In genomic region chr19:16376241-16376640, GRCh38 we compare ENCODE assay signal across 19 cellular contexts. TPM values are rescaled to one million over a fixed set of nuclear protein-coding genes. Genes with fewer than 3 reads are reported as not detected.
DNase-seq lines count a peak whose midpoint lies in the region; ATAC-seq and TF ChIP-seq lines count a peak whose summit lies in the region.
"Had no signal": no experiment of that assay in that cellular context is flagged by ENCODE, and none has a peak within 500 bp of the region (broad histone marks: within the 10 kb centered on the region; RNA-seq: fewer than 3 reads in every experiment).

No MANE protein-coding gene starts in this region.

- H3K27me3 Mint-ChIP-seq in T-helper 2 cell treated with Interferon-gamma antibody and Interleukin-4, amounts not matched to agents 5 μg/mL and 100 μg/mL, for 36 hours (ENCODE audit: low read depth), result no peaks in the 10 kb centered on the region

- no peak overlapping the region for H3K4me3 ChIP-seq in left ventricle myocardium inferior
- H3K4me3 ChIP-seq: esophagus muscularis mucosa, mucosa of descending colon, suprapubic skin, vagina had no signal

- H3K27me3 ChIP-seq in left ventricle myocardium inferior (ENCODE audit: low read depth), result no peaks in the 10 kb centered on the region
- H3K27me3 ChIP-seq: esophagus muscularis mucosa, suprapubic skin, vagina had no signal

- intact Hi-C loops in left ventricle myocardium inferior (cut with micrococcal nuclease) (no loop called here), posterior vena cava (cut with DNase I) (loop anchor here in 1 of 2 donors (5.0 kb wide), 1 partner anchor 34 kb away; no protein-coding TSS in a partner anchor)

- H3K27ac ChIP-seq in KOPT-K1 (ENCODE audit: low read depth, low read length, poor library complexity, severe bottlenecking) (peak overlapping the region; percentile 84), left ventricle myocardium inferior (replicated peaks) (peak overlapping the region; percentile 11)
- H3K27ac ChIP-seq: suprapubic skin, vagina had no signal

- no peak for TF ChIP-seq CTCF in left ventricle myocardium inferior (IDR thresholded peaks at IDR 0.05; ENCODE audit: borderline replicate concordance)

- H3K36me3 ChIP-seq in KOPT-K1 (ENCODE audit: insufficient read depth, low read length) (peaks cover 13% of the 10 kb centered on the region; the same call in 1 of the 2 replicates), left ventricle myocardium inferior (peaks cover 46% of the 10 kb centered on the region)

- no peak for ATAC-seq in GM21381 (IDR thresholded peaks at IDR 0.05; ENCODE audit: unreplicated experiment)
- ATAC-seq in GM19324 (IDR thresholded peaks at IDR 0.05; ENCODE audit: low FRiP score, unreplicated experiment), result no peak

- H3K4me1 Mint-ChIP-seq in T-helper 2 cell treated with Interferon-gamma antibody and Interleukin-4, amounts not matched to agents 5 μg/mL and 100 μg/mL, for 36 hours (ENCODE audit: low read depth), result peaks cover 43% of the 10 kb centered on the region

- H3K27ac Mint-ChIP-seq in T-helper 2 cell treated with Interferon-gamma antibody and Interleukin-4, amounts not matched to agents 5 μg/mL and 100 μg/mL, for 36 hours, result peak overlapping the region; percentile 83

- peaks cover 38% of the 10 kb centered on the region for H3K36me3 Mint-ChIP-seq in T-helper 2 cell treated with Interferon-gamma antibody and Interleukin-4, amounts not matched to agents 5 μg/mL and 100 μg/mL, for 36 hours (ENCODE audit: low read depth)

- peaks cover 57% of the 10 kb centered on the region for H3K4me1 ChIP-seq in left ventricle myocardium inferior

- H3K4me3 Mint-ChIP-seq in T-helper 2 cell treated with Interferon-gamma antibody and Interleukin-4, amounts not matched to agents 5 μg/mL and 100 μg/mL, for 36 hours, result peak overlapping the region; percentile 72

- no peaks in the 10 kb centered on the region for H3K9me3 Mint-ChIP-seq in T-helper 2 cell treated with Interferon-gamma antibody and Interleukin-4, amounts not matched to agents 5 μg/mL and 100 μg/mL, for 36 hours

- H3K9me3 ChIP-seq in KOPT-K1 (ENCODE audit: insufficient read depth, low read length, poor library complexity, severe bottlenecking) (no peaks in the 10 kb centered on the region), left ventricle myocardium inferior (replicated peaks) (no peaks in the 10 kb centered on the region)
- H3K9me3 ChIP-seq: esophagus muscularis mucosa, mucosa of descending colon, suprapubic skin, vagina had no signal

- no peak for DNase-seq in T-helper 2 cell treated with Interferon-gamma antibody and Interleukin-4, amounts not matched to agents 5 μg/mL and 100 μg/mL, for 36 hours (ENCODE audit: low spot score)
- DNase-seq in T-helper 2 cell (no peak), left ventricle myocardium inferior (no peak), posterior vena cava (ENCODE audit: low spot score) (peak; percentile 71), NCI-H2196 treated with DMSO at 0.1 percent for 48 hours (lab: John Stamatoyannopoulos, UW; ENCODE audit: unreplicated experiment) (no peak)
- DNase-seq: anterior cingulate cortex, IMR-90, NCI-H1417 treated with DMSO at 0.1 percent for 48 hours, NCI-H2107, NCI-H524, nucleus accumbens, retina had no signal

RNA-seq across cellular contexts. Expression of gene KLF2, which starts 51.6 kb away (rescaled TPM):
- total RNA-seq in left ventricle myocardium inferior, result 65.2 TPM
- 100 to 1,000 TPM in 1 of 2 donors, 10 to 100 TPM in 1; 97.8 to 208 TPM for total RNA-seq in posterior vena cava
